Comparison of ENCODE assay signal across 8 cellular contexts in genomic region chr19:3699071-3699740, GRCh38. TPM values are rescaled to one million over a fixed set of nuclear protein-coding genes. Genes with fewer than 3 reads are reported as not detected.
DNase-seq lines count a peak whose midpoint lies in the region; ATAC-seq, FAIRE-seq and TF ChIP-seq lines count a peak whose summit lies in the region.

No MANE protein-coding gene starts in this region.

- H3K9me3 ChIP-seq in T-helper 17 cell (ENCODE audit: control insufficient read depth, low read length, poor library complexity, severe bottlenecking) (no peaks in the 10 kb centered on the region), endocrine pancreas (ENCODE audit: control insufficient read depth, low read length) (no peaks in the 10 kb centered on the region), thyroid gland (no peaks in the 10 kb centered on the region)

- H3K4me3 ChIP-seq in endocrine pancreas (ENCODE audit: control insufficient read depth, insufficient read depth, low read length) (no peak overlapping the region), thyroid gland (replicated peaks in 1 of 3) (peak overlapping the region; percentile 65 to 89 (median 70))

- no peak for FAIRE-seq in H54 (lab: Jason Lieb, UNC)

- 1 to 3% methylated on average over 12 to 17 of the region's 31 CpGs for WGBS in thyroid gland, 2 donors

- H3K4me3 Mint-ChIP-seq in T-helper 17 cell = peak overlapping the region; percentile 95

- no peaks in the 10 kb centered on the region for H3K27me3 Mint-ChIP-seq in T-helper 17 cell

- H3K9ac ChIP-seq in endocrine pancreas (ENCODE audit: control insufficient read depth, insufficient read depth, low read length) = peak overlapping the region; percentile 79

- H3K4me1 ChIP-seq in endocrine pancreas (ENCODE audit: control insufficient read depth, insufficient read depth, low read length) (no peaks in the 10 kb centered on the region), thyroid gland (peaks cover 11 to 17% of the 10 kb centered on the region in 2 donors)

- ATAC-seq in T-helper 17 cell = no peak
- no peak for ATAC-seq in HG02571 (IDR thresholded peaks at IDR 0.05; ENCODE audit: unreplicated experiment)
- no peak for ATAC-seq in HG02973 (IDR thresholded peaks at IDR 0.05; ENCODE audit: unreplicated experiment)

- DNase-seq in AG20443 (ENCODE audit: low spot score) = peak; percentile 89
- peak; percentile 70 for DNase-seq in H54 (ENCODE audit: insufficient read length, low spot score)
- DNase-seq in T-helper 17 cell = no peak
- DNase-seq in middle frontal gyrus (ENCODE audit: extremely low spot score, low spot score) = peak; percentile 21
- DNase-seq in thyroid gland = peak; percentile 76 to 77

- H3K36me3 ChIP-seq in endocrine pancreas (ENCODE audit: control insufficient read depth, insufficient read depth, low read length) = no peaks in the 10 kb centered on the region
- no peaks in the 10 kb centered on the region for H3K36me3 ChIP-seq in thyroid gland

- H3K4me1 Mint-ChIP-seq in T-helper 17 cell = peaks cover 21% of the 10 kb centered on the region

- no peak for TF ChIP-seq POLR2A in H54 (IDR thresholded peaks at IDR 0.05; ENCODE audit: low read depth, low read length)
- peak in 1 of 2 donors; percentile 30 for TF ChIP-seq POLR2A in thyroid gland (IDR thresholded peaks at IDR 0.05)

- H3K27me3 ChIP-seq in endocrine pancreas (ENCODE audit: control insufficient read depth, insufficient read depth, low read length) = no peaks in the 10 kb centered on the region
- no peaks in the 10 kb centered on the region for H3K27me3 ChIP-seq in thyroid gland

- intact Hi-C loops in thyroid gland (cut with DNase I) = no loop called here

- H3K27ac Mint-ChIP-seq in T-helper 17 cell = peak overlapping the region; percentile 86

- TF ChIP-seq CTCF in thyroid gland (IDR thresholded peaks at IDR 0.05) = no peak

- no peaks in the 10 kb centered on the region for H3K36me3 Mint-ChIP-seq in T-helper 17 cell (ENCODE audit: low read depth)

- H3K27ac ChIP-seq in thyroid gland = peak overlapping the region; percentile 76 to 84 (median 78)

RNA-seq across cellular contexts. Expression of gene PIP5K1C, which starts 1.1 kb away (rescaled TPM):
- total RNA-seq in T-helper 17 cell = 10 to 100 TPM; 21.7 to 23.7 TPM
- 10 to 100 TPM; 23.2 to 42.4 (median 35.0) TPM for total RNA-seq in thyroid gland

RNA-seq across cellular contexts. Expression of gene TJP3, which starts 9.0 kb away (rescaled TPM):
- total RNA-seq in T-helper 17 cell = 10 to 100 TPM; 13.4 to 14.2 TPM
- 10 to 100 TPM; 29.7 to 43.7 (median 39.8) TPM for total RNA-seq in thyroid gland

Comparison
In these comparisons a context has a peak if more than half of its experiments do, and no peak if none do; other contexts are left out.
1. DNase-seq: peak in AG20443 (single experiment), H54 (single experiment), middle frontal gyrus (single experiment) and thyroid gland (2 of 2); none in T-helper 17 cell (0 of 3).